ENCODE assay signal across 9 cellular contexts in genomic region chr9:137303031-137303892, GRCh38. TPM values are rescaled to one million over a fixed set of nuclear protein-coding genes. Genes with fewer than 3 reads are reported as not detected.
A peak's percentile ranks its signal among the peaks of the same experiment; 100 is the strongest.
DNase-seq lines count a peak whose midpoint lies in the region; ATAC-seq and TF ChIP-seq lines count a peak whose summit lies in the region.
"Had no signal": no experiment of that assay in that cellular context is flagged by ENCODE, and none has a peak within 500 bp of the region (broad histone marks: within the 10 kb centered on the region; RNA-seq: fewer than 3 reads in every experiment).

No MANE protein-coding gene starts in this region.

- peaks cover 4% of the 10 kb centered on the region for H3K27me3 ChIP-seq in ascending aorta
- no peaks in the 10 kb centered on the region for H3K27me3 ChIP-seq in brain microvascular endothelial cell (replicated peaks)

- in situ Hi-C loops in brain microvascular endothelial cell (cut with HindIII; ENCODE audit: low pct_ligation_motif_present, low sequenced_read_pairs): no loop called here

- no peak for ATAC-seq in GM21360 (IDR thresholded peaks at IDR 0.05; ENCODE audit: unreplicated experiment)

- peaks cover 26 to 29% of the 10 kb centered on the region in 2 donors for H3K4me1 ChIP-seq in ascending aorta

- no peaks in the 10 kb centered on the region for H3K9me3 ChIP-seq in ascending aorta

- H3K27ac ChIP-seq in ascending aorta (peak overlapping the region; percentile 41 to 50), temporal lobe (ENCODE audit: low read depth, low read length) (peak overlapping the region; percentile 72), brain microvascular endothelial cell (no peak overlapping the region)

- no peaks in the 10 kb centered on the region for H3K36me3 ChIP-seq in ascending aorta
- H3K36me3 ChIP-seq in brain microvascular endothelial cell (replicated peaks): no peaks in the 10 kb centered on the region

- peak overlapping the region; percentile 46 to 65 for H3K4me3 ChIP-seq in ascending aorta
- H3K4me3 ChIP-seq in brain microvascular endothelial cell (ENCODE audit: low read depth, low read length): no peak overlapping the region

- peak; percentile 32 for DNase-seq in activated CD4-positive, CD25-positive, alpha-beta regulatory T cell treated with anti-CD3 and anti-CD28 coated beads, Interleukin-2, amount 50 U/mL, for 72 hours
- no peak for DNase-seq in activated CD4-positive, CD25-positive, alpha-beta regulatory T cell (lab: John Stamatoyannopoulos, UW)
- DNase-seq in ascending aorta (ENCODE audit: low spot score in 2 of 2) (no peak), left kidney (ENCODE audit: low read depth, low spot score) (peak; percentile 79), brain microvascular endothelial cell (no peak), medulla oblongata (ENCODE audit: extremely low spot score) (no peak)
- DNase-seq: activated B cell treated with CpG ODN at 0.5 μM for 24 hours had no signal

- intact Hi-C loops in ascending aorta (cut with DNase I): no loop called here

- TF ChIP-seq CTCF in ascending aorta (IDR thresholded peaks at IDR 0.05) (no peak), brain microvascular endothelial cell (IDR thresholded peaks at IDR 0.05; ENCODE audit: low read depth, low read length, missing control alignments) (no peak)

RNA-seq across cellular contexts. Expression of gene NRARP, which starts 1.2 kb away (rescaled TPM):
- total RNA-seq in ascending aorta (51.7 TPM), temporal lobe (2.7 TPM)

RNA-seq across cellular contexts. Expression of gene TOR4A, which starts 25.7 kb away (rescaled TPM):
- 38.3 TPM for total RNA-seq in ascending aorta
- 0.49 TPM for total RNA-seq in temporal lobe

RNA-seq across cellular contexts. Expression of gene NELFB, which starts 48.1 kb away (rescaled TPM):
- total RNA-seq in ascending aorta: 71.7 TPM
- 32.2 TPM for total RNA-seq in temporal lobe

RNA-seq across cellular contexts. Expression of gene STPG3, which starts 52.2 kb away (rescaled TPM):
- total RNA-seq in ascending aorta: not detected
- not detected for total RNA-seq in temporal lobe
- total RNA-seq: activated B cell treated with CpG ODN at 0.5 μM for 24 hours had no signal

Comparison
In these comparisons a context has a peak if more than half of its experiments do, and no peak if none do; other contexts are left out.
1. DNase-seq: peak in activated CD4-positive, CD25-positive, alpha-beta regulatory T cell treated with anti-CD3 and anti-CD28 coated beads, Interleukin-2, amount 50 U/mL, for 72 hours (single experiment) and left kidney (single experiment); none in activated CD4-positive, CD25-positive, alpha-beta regulatory T cell (0 of 4), ascending aorta (0 of 2), brain microvascular endothelial cell (single experiment) and medulla oblongata (single experiment).
2. RNA of gene NRARP, which starts 1.2 kb away (total RNA-seq): 51.7 TPM in ascending aorta (single experiment); 2.7 TPM in temporal lobe (single experiment); every median in the first group is over 10 times any median in the second.
3. RNA of gene TOR4A, which starts 25.7 kb away (total RNA-seq): 38.3 TPM in ascending aorta (single experiment); 0.49 TPM in temporal lobe (single experiment); every median in the first group is over 10 times any median in the second.